In genomic region chr6:21728141-21728540, GRCh38 we compare ENCODE assay signal across 26 cellular contexts.
"Had no signal": no experiment of that assay in that cellular context is flagged by ENCODE, and none has a peak within 500 bp of the region (broad histone marks: within the 10 kb centered on the region; RNA-seq: fewer than 3 reads in every experiment).

No MANE protein-coding gene starts in this region.

- H3K4me1 Mint-ChIP-seq: activated CD4-positive, alpha-beta memory T cell treated with anti-CD3 and anti-CD28 coated beads, Interleukin-2, amount 10 ng/mL, durations not matched to agents 7 days and 5 days; activated CD4-positive, alpha-beta T cell treated with anti-CD3 and anti-CD28 coated beads, Interleukin-2, amount 10 ng/mL, durations not matched to agents 7 days and 5 days; activated naive CD4-positive, alpha-beta T cell treated with anti-CD3 and anti-CD28 coated beads, Interleukin-2, amount 10 ng/mL, durations not matched to agents 7 days and 5 days; activated naive CD8-positive, alpha-beta T cell treated with anti-CD3 and anti-CD28 coated beads, Interleukin-2, amount 10 ng/mL, durations not matched to agents 7 days and 5 days had no signal

- DNase-seq: activated CD4-positive, alpha-beta memory T cell treated with anti-CD3 and anti-CD28 coated beads, Interleukin-2, amount 10 ng/mL, durations not matched to agents 7 days and 5 days; activated CD4-positive, alpha-beta T cell treated with anti-CD3 and anti-CD28 coated beads for 1 hour; activated CD4-positive, alpha-beta T cell treated with anti-CD3 and anti-CD28 coated beads for 4 hours; activated CD4-positive, alpha-beta T cell treated with anti-CD3 and anti-CD28 coated beads, Interleukin-2, amount 10 ng/mL, durations not matched to agents 7 days and 5 days; activated CD4-positive, alpha-beta T cell treated with anti-CD3 and anti-CD28 coated beads, Interleukin-2, amount 50 U/mL, for 4 hours; activated CD8-positive, alpha-beta memory T cell treated with anti-CD3 and anti-CD28 coated beads, Interleukin-2, amount 50 U/mL, for 48 hours; activated gamma-delta T cell; activated naive CD4-positive, alpha-beta T cell; activated naive CD4-positive, alpha-beta T cell treated with anti-CD3 and anti-CD28 coated beads, Interleukin-2, amount 10 ng/mL, durations not matched to agents 7 days and 5 days; activated naive CD8-positive, alpha-beta T cell treated with anti-CD3 and anti-CD28 coated beads, Interleukin-2, amount 10 ng/mL, durations not matched to agents 7 days and 5 days; activated T-cell treated with anti-CD3 and anti-CD28 coated beads for 4 hours; activated T-cell treated with anti-CD3 and anti-CD28 coated beads, Interleukin-2, amount 50 U/mL, for 24 hours; activated T-cell treated with anti-CD3 and anti-CD28 coated beads, Interleukin-2, amount 50 U/mL, for 72 hours; central memory CD4-positive, alpha-beta T cell; cerebellar nuclear complex; colonic mucosa; effector CD8-positive, alpha-beta T cell; foreskin fibroblast; head of caudate nucleus; T-helper 2 cell had no signal

- H3K4me3 Mint-ChIP-seq: activated CD4-positive, alpha-beta memory T cell treated with anti-CD3 and anti-CD28 coated beads, Interleukin-2, amount 10 ng/mL, durations not matched to agents 7 days and 5 days; activated CD4-positive, alpha-beta T cell treated with anti-CD3 and anti-CD28 coated beads, Interleukin-2, amount 10 ng/mL, durations not matched to agents 7 days and 5 days; activated naive CD4-positive, alpha-beta T cell treated with anti-CD3 and anti-CD28 coated beads, Interleukin-2, amount 10 ng/mL, durations not matched to agents 7 days and 5 days; activated naive CD8-positive, alpha-beta T cell treated with anti-CD3 and anti-CD28 coated beads, Interleukin-2, amount 10 ng/mL, durations not matched to agents 7 days and 5 days; activated T-cell treated with anti-CD3 and anti-CD28 coated beads, Interleukin-2, amount 50 U/mL, for 24 hours; activated T-cell treated with anti-CD3 and anti-CD28 coated beads, Interleukin-2, amount 50 U/mL, for 72 hours; brain had no signal

- H3K4me3 ChIP-seq: ascending aorta, breast epithelium, cardiac muscle cell, colonic mucosa had no signal

- H3K36me3 ChIP-seq: ascending aorta, breast epithelium, cardiac muscle cell, colonic mucosa had no signal

- H3K9me3 ChIP-seq: ascending aorta, breast epithelium, colonic mucosa had no signal

- H3K9me3 Mint-ChIP-seq: activated CD4-positive, alpha-beta memory T cell treated with anti-CD3 and anti-CD28 coated beads, Interleukin-2, amount 10 ng/mL, durations not matched to agents 7 days and 5 days; activated CD4-positive, alpha-beta T cell treated with anti-CD3 and anti-CD28 coated beads, Interleukin-2, amount 10 ng/mL, durations not matched to agents 7 days and 5 days; activated naive CD4-positive, alpha-beta T cell treated with anti-CD3 and anti-CD28 coated beads, Interleukin-2, amount 10 ng/mL, durations not matched to agents 7 days and 5 days; activated naive CD4-positive, alpha-beta T cell treated with anti-CD3 and anti-CD28 coated beads, Interleukin-2, amount 50 U/mL, for 72 hours; activated naive CD8-positive, alpha-beta T cell treated with anti-CD3 and anti-CD28 coated beads, Interleukin-2, amount 10 ng/mL, durations not matched to agents 7 days and 5 days; activated T-cell treated with anti-CD3 and anti-CD28 coated beads, Interleukin-2, amount 50 U/mL, for 24 hours; activated T-cell treated with anti-CD3 and anti-CD28 coated beads, Interleukin-2, amount 50 U/mL, for 72 hours had no signal

- H3K27me3 ChIP-seq: ascending aorta, breast epithelium, cardiac muscle cell, colonic mucosa had no signal

- H3K27ac Mint-ChIP-seq: activated CD4-positive, alpha-beta memory T cell treated with anti-CD3 and anti-CD28 coated beads, Interleukin-2, amount 10 ng/mL, durations not matched to agents 7 days and 5 days; activated CD4-positive, alpha-beta T cell treated with anti-CD3 and anti-CD28 coated beads, Interleukin-2, amount 10 ng/mL, durations not matched to agents 7 days and 5 days; activated naive CD4-positive, alpha-beta T cell treated with anti-CD3 and anti-CD28 coated beads, Interleukin-2, amount 10 ng/mL, durations not matched to agents 7 days and 5 days; activated naive CD4-positive, alpha-beta T cell treated with anti-CD3 and anti-CD28 coated beads, Interleukin-2, amount 50 U/mL, for 72 hours; activated naive CD8-positive, alpha-beta T cell treated with anti-CD3 and anti-CD28 coated beads, Interleukin-2, amount 10 ng/mL, durations not matched to agents 7 days and 5 days; activated T-cell treated with anti-CD3 and anti-CD28 coated beads, Interleukin-2, amount 50 U/mL, for 24 hours; activated T-cell treated with anti-CD3 and anti-CD28 coated beads, Interleukin-2, amount 50 U/mL, for 72 hours had no signal

- H3K36me3 Mint-ChIP-seq: activated naive CD4-positive, alpha-beta T cell treated with anti-CD3 and anti-CD28 coated beads, Interleukin-2, amount 10 ng/mL, durations not matched to agents 7 days and 5 days; activated naive CD4-positive, alpha-beta T cell treated with anti-CD3 and anti-CD28 coated beads, Interleukin-2, amount 50 U/mL, for 72 hours; activated naive CD8-positive, alpha-beta T cell treated with anti-CD3 and anti-CD28 coated beads, Interleukin-2, amount 10 ng/mL, durations not matched to agents 7 days and 5 days had no signal

- H3K4me1 ChIP-seq: colonic mucosa had no signal

- H3K27me3 Mint-ChIP-seq: activated CD4-positive, alpha-beta memory T cell treated with anti-CD3 and anti-CD28 coated beads, Interleukin-2, amount 10 ng/mL, durations not matched to agents 7 days and 5 days; activated CD4-positive, alpha-beta T cell treated with anti-CD3 and anti-CD28 coated beads, Interleukin-2, amount 10 ng/mL, durations not matched to agents 7 days and 5 days; activated naive CD4-positive, alpha-beta T cell treated with anti-CD3 and anti-CD28 coated beads, Interleukin-2, amount 10 ng/mL, durations not matched to agents 7 days and 5 days; activated naive CD8-positive, alpha-beta T cell treated with anti-CD3 and anti-CD28 coated beads, Interleukin-2, amount 10 ng/mL, durations not matched to agents 7 days and 5 days; brain had no signal

- ATAC-seq: activated naive CD4-positive, alpha-beta T cell treated with anti-CD3 and anti-CD28 coated beads, Interleukin-2, amount 50 U/mL, for 72 hours; activated T-cell treated with anti-CD3 and anti-CD28 coated beads, Interleukin-2, amount 50 U/mL, for 72 hours; esophagus mucosa had no signal

- H3K27ac ChIP-seq: ascending aorta, cardiac muscle cell, colonic mucosa had no signal
